8 cellular contexts compared by ENCODE assay signal in genomic region chr1:161164901-161165620, GRCh38. TPM values are rescaled to one million over a fixed set of nuclear protein-coding genes. Genes with fewer than 3 reads are reported as not detected.
A peak's percentile ranks its signal among the peaks of the same experiment; 100 is the strongest.
DNase-seq lines count a peak whose midpoint lies in the region; ATAC-seq and TF ChIP-seq lines count a peak whose summit lies in the region.

No MANE protein-coding gene starts in this region.

- peaks cover 18% of the 10 kb centered on the region for H3F3A ChIP-seq in MM.1S (ENCODE audit: insufficient read depth, low read length)

- POLR2A ChIA-PET in BJ (lab: Charles Lee): no interaction called here

- no peaks in the 10 kb centered on the region for H3K9me2 ChIP-seq in MM.1S (replicated peaks; ENCODE audit: insufficient read depth, low read length)

- peaks cover 21% of the 10 kb centered on the region for H3K79me2 ChIP-seq in MM.1S (ENCODE audit: low read length)

- H3K36me3 ChIP-seq in BJ (ENCODE audit: control insufficient read depth, insufficient read depth, low read length): peaks cover 9% of the 10 kb centered on the region
- no peaks in the 10 kb centered on the region for H3K36me3 ChIP-seq in MM.1S (replicated peaks; ENCODE audit: insufficient read depth, low read length)

- DNase-seq in BJ (ENCODE audit: low read depth) (no peak), MM.1S (no peak), ecto neural progenitor cell (ENCODE audit: low spot score) (peak; percentile 46), nephron progenitor cell (no peak), D341Med (ENCODE audit: low spot score) (no peak), GM03348 (ENCODE audit: low spot score) (no peak), GOT3 (lab: John Stamatoyannopoulos, UW) (no peak)

- H3K27me3 Mint-ChIP-seq in nephron progenitor cell (ENCODE audit: low read depth, poor library complexity): peaks cover 2% of the 10 kb centered on the region

- H3K27me3 ChIP-seq in BJ (ENCODE audit: control insufficient read depth, insufficient read depth, low read length) (no peaks in the 10 kb centered on the region), MM.1S (replicated peaks; ENCODE audit: insufficient read depth, low read length) (no peaks in the 10 kb centered on the region)

- no peaks in the 10 kb centered on the region for H4K20me1 ChIP-seq in MM.1S (ENCODE audit: insufficient read depth, low read length)

- H3K4me3 Mint-ChIP-seq in nephron progenitor cell: peak overlapping the region; percentile 89

- peaks cover 40% of the 10 kb centered on the region for H3K36me3 Mint-ChIP-seq in nephron progenitor cell (ENCODE audit: low read depth)

- H3K4me1 Mint-ChIP-seq in nephron progenitor cell: peaks cover 66% of the 10 kb centered on the region

- H3K4me3 ChIP-seq in BJ (ENCODE audit: low read depth, low read length) (peak overlapping the region; percentile 81), MM.1S (ENCODE audit: low read length) (peak overlapping the region; percentile 82)

- no peaks in the 10 kb centered on the region for H3K9me3 ChIP-seq in MM.1S (replicated peaks; ENCODE audit: insufficient read depth, low read length)

- CTCF ChIA-PET in BJ (lab: Yijun Ruan, JAX): interaction anchor here (0.6 to 2.1 kb wide), 13 partner anchors 8 to 217 kb away, joined by 3 to 10 read pairs (median 4); partner anchors contain the start of genes CFAP126, NIT1, PFDN2 and TOMM40L

- peak overlapping the region; percentile 67 for H3K9ac ChIP-seq in MM.1S (ENCODE audit: low read length)

- H3K27ac ChIP-seq in MM.1S (ENCODE audit: low read length): peak overlapping the region; percentile 72; the same call in 1 of the 2 replicates

- H3K4me2 ChIP-seq in MM.1S (ENCODE audit: low read depth, low read length): peak overlapping the region; percentile 68

- no peak for ATAC-seq in GM18520 (IDR thresholded peaks at IDR 0.05; ENCODE audit: unreplicated experiment)

- H3K4me1 ChIP-seq in MM.1S (ENCODE audit: low read length): peaks cover 14% of the 10 kb centered on the region

- no peak for TF ChIP-seq CTCF in BJ (IDR thresholded peaks at IDR 0.05; ENCODE audit: insufficient read depth, low read depth, low read length)
- TF ChIP-seq CTCF in MM.1S (IDR thresholded peaks at IDR 0.05; ENCODE audit: low read length): no peak
- no peak for TF ChIP-seq CTCF in nephron progenitor cell (IDR thresholded peaks at IDR 0.05)

- no peaks in the 10 kb centered on the region for H3K9me3 Mint-ChIP-seq in nephron progenitor cell

- H2AFZ ChIP-seq in MM.1S (ENCODE audit: low read length): no peak overlapping the region

- H3K27ac Mint-ChIP-seq in nephron progenitor cell: peak overlapping the region; percentile 93

RNA-seq across cellular contexts. Expression of gene PPOX, which starts 1.2 kb away (rescaled TPM):
- polyA plus RNA-seq in BJ (2011; rRNA removed): 17.6 and 29.7 TPM in 2 replicates
- 6.2 and 11.4 TPM in 2 replicates for polyA minus RNA-seq in BJ (2011; rRNA and poly(A)+ RNA removed)

RNA-seq across cellular contexts. Expression of gene USP21, which starts 5.8 kb away (rescaled TPM):
- polyA plus RNA-seq in BJ (2011; rRNA removed): 13.5 and 19.3 TPM in 2 replicates
- polyA minus RNA-seq in BJ (2011; rRNA and poly(A)+ RNA removed): 9.7 and 14.4 TPM in 2 replicates

RNA-seq across cellular contexts. Expression of gene UFC1, which starts 11.3 kb away (rescaled TPM):
- 89.4 and 134 TPM in 2 replicates for polyA plus RNA-seq in BJ (2011; rRNA removed)
- 36.8 and 58.6 TPM in 2 replicates for polyA minus RNA-seq in BJ (2011; rRNA and poly(A)+ RNA removed)

RNA-seq across cellular contexts. Expression of gene B4GALT3, which starts 12.2 kb away (rescaled TPM):
- polyA plus RNA-seq in BJ (2011; rRNA removed): 24.7 and 39.0 TPM in 2 replicates
- 14.4 and 18.5 TPM in 2 replicates for polyA minus RNA-seq in BJ (2011; rRNA and poly(A)+ RNA removed)

RNA-seq across cellular contexts. Expression of gene DEDD, which starts 32.6 kb away (rescaled TPM):
- 46.4 and 74.0 TPM in 2 replicates for polyA plus RNA-seq in BJ (2011; rRNA removed)
- 46.5 and 78.0 TPM in 2 replicates for polyA minus RNA-seq in BJ (2011; rRNA and poly(A)+ RNA removed)
